9 cellular contexts compared by ENCODE assay signal in genomic region chr3:88433572-88433971, GRCh38.
DNase-seq lines count a peak whose midpoint lies in the region; ATAC-seq and TF ChIP-seq lines count a peak whose summit lies in the region.
"Had no signal": no experiment of that assay in that cellular context is flagged by ENCODE, and none has a peak within 500 bp of the region (broad histone marks: within the 10 kb centered on the region; RNA-seq: fewer than 3 reads in every experiment).

No MANE protein-coding gene starts in this region.

- H3K27ac ChIP-seq in DOHH2 (ENCODE audit: low read depth, low read length), result peak overlapping the region; percentile 95

- peaks cover 7% of the 10 kb centered on the region; the same call in 1 of the 2 replicates for H3F3A ChIP-seq in DOHH2 (ENCODE audit: control insufficient read depth, insufficient read depth)

- peak overlapping the region; percentile 65 for H3K4me3 ChIP-seq in DOHH2 (ENCODE audit: low read length)

- no peaks in the 10 kb centered on the region for H3K36me3 Mint-ChIP-seq in nephron progenitor cell (ENCODE audit: low read depth)
- H3K36me3 Mint-ChIP-seq: CD4-positive, alpha-beta memory T cell had no signal

- H3K9me3 ChIP-seq in DOHH2 (ENCODE audit: control insufficient read depth, insufficient read depth, low read length), result peaks cover 6% of the 10 kb centered on the region; the same call in 1 of the 2 replicates

- H3K79me2 ChIP-seq in DOHH2 (ENCODE audit: control insufficient read depth, low read length), result no peaks in the 10 kb centered on the region

- in situ Hi-C loops in KBM-7 (cut with MboI; ENCODE audit: low pct_unique_long_range_greater_than_20kb, low sequenced_read_pairs), result no loop called here

- TF ChIP-seq CTCF in DOHH2 (IDR thresholded peaks at IDR 0.05; ENCODE audit: low read depth, low read length, poor library complexity, severe bottlenecking), result no peak
- no peak for TF ChIP-seq CTCF in nephron progenitor cell (IDR thresholded peaks at IDR 0.05)

- no peaks in the 10 kb centered on the region for H3K9me2 ChIP-seq in DOHH2 (replicated peaks; ENCODE audit: control insufficient read depth, low read length)

- ATAC-seq in GM19438 (IDR thresholded peaks at IDR 0.05; ENCODE audit: low read depth, unreplicated experiment), result peak; percentile 96
- peak; percentile 99 for ATAC-seq in HG03064 (IDR thresholded peaks at IDR 0.05; ENCODE audit: low read depth, unreplicated experiment)

- peaks cover 5% of the 10 kb centered on the region for H3K4me1 Mint-ChIP-seq in nephron progenitor cell

- H3K27me3 Mint-ChIP-seq in nephron progenitor cell (ENCODE audit: low read depth, poor library complexity), result no peaks in the 10 kb centered on the region
- H3K27me3 Mint-ChIP-seq: CD4-positive, alpha-beta memory T cell had no signal

- no peaks in the 10 kb centered on the region for H3K27me3 ChIP-seq in DOHH2 (ENCODE audit: control insufficient read depth, low read length)

- peaks cover 4% of the 10 kb centered on the region for H3K9me3 Mint-ChIP-seq in nephron progenitor cell

- H3K36me3 ChIP-seq in DOHH2 (ENCODE audit: control insufficient read depth, low read length), result peaks cover 16% of the 10 kb centered on the region

- peaks cover 63% of the 10 kb centered on the region for H3K4me1 ChIP-seq in DOHH2 (ENCODE audit: control insufficient read depth, low read length)

- peak overlapping the region; percentile 96 for H3K4me2 ChIP-seq in DOHH2 (ENCODE audit: low read length)

- no peak overlapping the region for H3K4me3 Mint-ChIP-seq in nephron progenitor cell

- no peaks in the 10 kb centered on the region for H4K20me1 ChIP-seq in DOHH2 (ENCODE audit: control insufficient read depth, insufficient read depth, low read depth, low read length)

- no peak overlapping the region for H3K27ac Mint-ChIP-seq in nephron progenitor cell
- H3K27ac Mint-ChIP-seq: CD4-positive, alpha-beta memory T cell had no signal

- peak; percentile 19 for DNase-seq in OCI-M1 (lab: John Stamatoyannopoulos, UW)
- no peak for DNase-seq in NCI-H526 treated with DMSO at 0.1 percent for 48 hours (lab: John Stamatoyannopoulos, UW)
- no peak for DNase-seq in HuH-7.5 (ENCODE audit: low spot score)
- DNase-seq in nephron progenitor cell, result no peak
- no peak for DNase-seq in KBM-7
- DNase-seq: CD4-positive, alpha-beta memory T cell had no signal
